In the genomic region with DNA sequence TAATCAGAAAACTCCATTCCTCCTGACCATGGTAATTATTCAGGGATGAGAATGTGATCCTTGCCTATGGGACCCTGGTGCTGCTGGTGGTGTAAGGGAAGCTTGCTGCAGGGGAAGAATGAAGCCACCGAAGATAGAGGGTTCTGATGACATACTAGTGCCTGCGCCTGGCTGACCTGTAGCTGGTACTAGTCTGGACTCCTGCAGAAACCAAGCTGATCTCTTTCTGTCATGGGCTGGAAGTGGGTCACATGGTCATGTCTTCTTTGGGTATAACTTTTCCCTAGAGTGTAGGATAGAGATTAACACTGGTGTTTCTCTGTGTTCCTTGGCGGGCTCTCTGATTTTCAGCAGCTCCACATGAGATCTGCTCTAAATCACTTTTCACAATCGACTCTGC, we compare ENCODE assay signal across 13 cellular contexts.
"Had no signal": no experiment of that assay in that cellular context is flagged by ENCODE, and none has a peak within 500 bp of the region (broad histone marks: within the 10 kb centered on the region; RNA-seq: fewer than 3 reads in every experiment).

No MANE protein-coding gene starts in this region.

- ATAC-seq: activated CD8-positive, alpha-beta T cell treated with anti-CD3 and anti-CD28 coated beads for 36 hours had no signal

- H3K4me3 ChIP-seq: cardiac muscle cell, hepatocyte, smooth muscle cell, suprapubic skin, upper lobe of left lung had no signal

- H3K9me3 ChIP-seq: suprapubic skin, upper lobe of left lung had no signal

- H3K27ac ChIP-seq: cardiac muscle cell, hepatocyte, suprapubic skin, upper lobe of left lung had no signal

- DNase-seq: activated CD4-positive, alpha-beta T cell treated with anti-CD3 and anti-CD28 coated beads for 48 hours; activated CD8-positive, alpha-beta T cell treated with anti-CD3 and anti-CD28 coated beads for 36 hours; activated effector memory CD4-positive, alpha-beta T cell treated with Interleukin-2 at 50 U/mL for 16 hours; activated naive CD4-positive, alpha-beta T cell treated with anti-CD3 and anti-CD28 coated beads, Interleukin-2, amount 50 U/mL, for 16 hours; activated T-cell treated with anti-CD3 and anti-CD28 coated beads, Interleukin-2, amount 50 U/mL, for 4 hours; erythroblast; kidney; mesendoderm; upper lobe of left lung had no signal

- H3K4me2 ChIP-seq: smooth muscle cell had no signal

- H2AFZ ChIP-seq: hepatocyte had no signal

- H3K79me2 ChIP-seq: hepatocyte had no signal

- H3K27me3 ChIP-seq: suprapubic skin had no signal
